Comparison of ENCODE assay signal across 18 cellular contexts in the genomic region with DNA sequence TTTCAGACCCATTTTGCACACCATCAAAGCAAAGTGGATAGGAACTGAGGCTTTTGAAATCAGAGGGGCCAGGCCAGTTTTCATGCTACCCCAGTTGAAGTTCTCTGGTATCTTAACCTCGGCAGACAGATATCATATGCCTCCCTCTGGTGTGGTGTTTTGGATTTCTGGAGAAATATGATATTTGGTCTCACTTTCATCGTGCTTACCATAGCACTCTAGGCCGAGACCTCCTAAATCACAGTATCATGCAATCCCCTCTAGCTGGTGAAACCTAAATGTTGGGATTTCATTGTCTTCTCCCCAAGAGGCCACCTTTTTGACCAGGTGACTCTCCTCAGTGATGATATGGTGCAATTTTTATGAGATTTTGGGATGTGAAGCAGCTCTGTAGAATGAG.
A peak's percentile ranks its signal among the peaks of the same experiment; 100 is the strongest.
DNase-seq lines count a peak whose midpoint lies in the region; TF ChIP-seq lines count a peak whose summit lies in the region.
"Had no signal": no experiment of that assay in that cellular context is flagged by ENCODE, and none has a peak within 500 bp of the region (broad histone marks: within the 10 kb centered on the region; RNA-seq: fewer than 3 reads in every experiment).

No MANE protein-coding gene starts in this region.

- H3K79me2 ChIP-seq in mammary epithelial cell (ENCODE audit: insufficient read depth, low read length) = no peaks in the 10 kb centered on the region

- no peak overlapping the region for H3K4me2 ChIP-seq in mammary epithelial cell (ENCODE audit: insufficient read depth, low read depth, low read length)

- no peaks in the 10 kb centered on the region for H4K20me1 ChIP-seq in mammary epithelial cell (ENCODE audit: insufficient read depth, low read length)

- POLR2A ChIA-PET in MCF 10A (lab: Yijun Ruan, JAX) = interaction anchor here (0.7 kb wide), 1 partner anchor 262 kb away, joined by 3 read pairs; no protein-coding TSS in a partner anchor

- H3K9ac ChIP-seq in mammary epithelial cell (ENCODE audit: insufficient read depth, low read length) (no peak overlapping the region), adipocyte (ENCODE audit: low read length) (no peak overlapping the region)

- no peak overlapping the region for H2AFZ ChIP-seq in mammary epithelial cell (ENCODE audit: low read depth, low read length)

- H3K9me3 ChIP-seq in mammary epithelial cell (replicated peaks; ENCODE audit: insufficient read depth, low read length) (no peaks in the 10 kb centered on the region), adipocyte (ENCODE audit: control insufficient read depth, low read length) (no peaks in the 10 kb centered on the region)
- H3K9me3 ChIP-seq: BE2C, HAP-1 had no signal

- H3K4me3 ChIP-seq in mammary epithelial cell (replicated peaks in 1 of 3; ENCODE audit: insufficient read depth in 1 of 3, low read depth in 2 of 3, low read length in 3 of 3) (no peak overlapping the region), adipocyte (ENCODE audit: low read length) (no peak overlapping the region)
- H3K4me3 ChIP-seq: GM12878, HAP-1 had no signal

- H3K27ac ChIP-seq in mammary epithelial cell (ENCODE audit: insufficient read depth, low read depth, low read length) = no peak overlapping the region
- H3K27ac ChIP-seq: HL-60 had no signal

- CTCF ChIA-PET in mammary epithelial cell (lab: Charles Lee; ENCODE audit: low non-redundant PET) (interaction anchor here (0.6 kb wide), 1 partner anchor 15 kb away, joined by 3 read pairs; no protein-coding TSS in a partner anchor), MCF 10A (lab: Yijun Ruan, JAX) (interaction anchor here (0.6 kb wide), 1 partner anchor 179 kb away, joined by 4 read pairs; no protein-coding TSS in a partner anchor)

- BruUV-seq in mammary epithelial cell (replicated peaks; lab: Mats Ljungman, UMichigan) (TSS peak; percentile 95), MCF 10A (replicated peaks; lab: Mats Ljungman, UMichigan) (no TSS peak)

- DNase-seq in mammary epithelial cell = no peak
- no peak for DNase-seq in MCF 10A (ENCODE audit: unreplicated experiment)
- peak; percentile 7 for DNase-seq in adipocyte (ENCODE audit: low read depth)
- DNase-seq in fibroblast of the conjunctiva (ENCODE audit: low read depth) = peak; percentile 16
- no peak for DNase-seq in NCI-H1105 (lab: John Stamatoyannopoulos, UW)
- no peak for DNase-seq in NCI-H2107 (lab: John Stamatoyannopoulos, UW)
- DNase-seq: ACHN; BE2C; C1 segment of cervical spinal cord; CD4-positive, CD25-positive, alpha-beta regulatory T cell; CD8-positive, alpha-beta memory T cell; COR-L47; DMS 273 treated with DMSO at 0.1 percent for 48 hours; DMS53; DND-41 had no signal

- in situ Hi-C loops in mammary epithelial cell (cut with MboI; ENCODE audit: low sequenced_read_pairs in 2 of 2) = no loop called here

- TF ChIP-seq CTCF in mammary epithelial cell (conservative IDR thresholded peaks at IDR 0.05 in 1 of 2, IDR thresholded peaks at IDR 0.05 in 1 of 2; ENCODE audit: extremely low read depth in 1 of 2, insufficient read depth in 1 of 2, low read depth in 1 of 2, low read length in 2 of 2) (no peak), MCF 10A (IDR thresholded peaks at IDR 0.05; ENCODE audit: unreplicated experiment) (no peak)

- H3K27ac Mint-ChIP-seq in MCF 10A (ENCODE audit: low read depth, unreplicated experiment) = no peak overlapping the region
- H3K27ac Mint-ChIP-seq: CD4-positive, CD25-positive, alpha-beta regulatory T cell had no signal

- no peak overlapping the region for H3K4me3 Mint-ChIP-seq in MCF 10A (ENCODE audit: unreplicated experiment)
- H3K4me3 Mint-ChIP-seq: CD4-positive, CD25-positive, alpha-beta regulatory T cell; CD8-positive, alpha-beta memory T cell had no signal

- 85% methylated on average over 3 of the region's 3 CpGs for WGBS in mammary epithelial cell (ENCODE audit: low coverage, missing lambda C conversion rate)

- H3K9me3 Mint-ChIP-seq in MCF 10A (ENCODE audit: unreplicated experiment) = no peaks in the 10 kb centered on the region
- H3K9me3 Mint-ChIP-seq: CD4-positive, CD25-positive, alpha-beta regulatory T cell; CD8-positive, alpha-beta memory T cell had no signal

- intact Hi-C loops in mammary epithelial cell (cut with micrococcal nuclease) = no loop called here
- intact Hi-C loops in MCF 10A (cut with micrococcal nuclease) = no loop called here

- H3K4me1 Mint-ChIP-seq in MCF 10A (ENCODE audit: insufficient read depth, unreplicated experiment) = no peaks in the 10 kb centered on the region
- H3K4me1 Mint-ChIP-seq: CD8-positive, alpha-beta memory T cell had no signal

- H3K27me3 Mint-ChIP-seq in MCF 10A (ENCODE audit: insufficient read depth, unreplicated experiment) = no peaks in the 10 kb centered on the region
- H3K27me3 Mint-ChIP-seq: CD4-positive, CD25-positive, alpha-beta regulatory T cell had no signal

- peaks cover 4% of the 10 kb centered on the region for H3K36me3 Mint-ChIP-seq in MCF 10A (ENCODE audit: insufficient read depth, unreplicated experiment)
- H3K36me3 Mint-ChIP-seq: CD4-positive, CD25-positive, alpha-beta regulatory T cell; CD8-positive, alpha-beta memory T cell had no signal

- H3K36me3 ChIP-seq in mammary epithelial cell (ENCODE audit: insufficient read depth, low read length) (no peaks in the 10 kb centered on the region), adipocyte (ENCODE audit: control insufficient read depth, insufficient read depth, low read length, severe bottlenecking) (no peaks in the 10 kb centered on the region)
- H3K36me3 ChIP-seq: BE2C, HAP-1 had no signal

- H3K27me3 ChIP-seq in mammary epithelial cell (ENCODE audit: insufficient read depth, low read length) (peaks cover 3% of the 10 kb centered on the region), adipocyte (replicated peaks; ENCODE audit: control insufficient read depth, insufficient read depth, low read length) (no peaks in the 10 kb centered on the region)
- H3K27me3 ChIP-seq: BE2C had no signal

- H3K4me1 ChIP-seq in mammary epithelial cell (ENCODE audit: insufficient read depth, low read length) (no peaks in the 10 kb centered on the region), adipocyte (ENCODE audit: control insufficient read depth, insufficient read depth, low read length) (no peaks in the 10 kb centered on the region)
- H3K4me1 ChIP-seq: HAP-1 had no signal

- dilution Hi-C loops in mammary epithelial cell (cut with HindIII; ENCODE audit: low sequenced_read_pairs) = no loop called here

Comparison
In these comparisons a context has a peak if more than half of its experiments do, and no peak if none do; other contexts are left out.
1. DNase-seq: peak in adipocyte (single experiment) and fibroblast of the conjunctiva (single experiment); none in mammary epithelial cell (single experiment), MCF 10A (single experiment), NCI-H1105 (single experiment) and NCI-H2107 (single experiment).